In genomic region chr3:31093608-31093990, GRCh38 we compare ENCODE assay signal across 14 cellular contexts.
DNase-seq lines count a peak whose midpoint lies in the region; ATAC-seq lines count a peak whose summit lies in the region.
"Had no signal": no experiment of that assay in that cellular context is flagged by ENCODE, and none has a peak within 500 bp of the region (broad histone marks: within the 10 kb centered on the region; RNA-seq: fewer than 3 reads in every experiment).

No MANE protein-coding gene starts in this region.

- DNase-seq in CD1c-positive myeloid dendritic cell (ENCODE audit: extremely low spot score) (peak; percentile 39), EH (ENCODE audit: low read depth) (peak; percentile 24), lung microvascular endothelial cell (ENCODE audit: low read depth in 2 of 2) (peak; percentile 4 to 51), SIG-M5 (lab: John Stamatoyannopoulos, UW) (no peak), GM19240 (ENCODE audit: insufficient read length, low spot score) (no peak), anterior cingulate cortex (lab: John Stamatoyannopoulos, UW) (no peak)
- DNase-seq: AML-193; Calu3; CD4-positive, CD25-positive, alpha-beta regulatory T cell; DMS 273 treated with DMSO at 0.1 percent for 48 hours; GOT3 had no signal

- peaks cover 26% of the 10 kb centered on the region for H3K4me1 Mint-ChIP-seq in dendritic cell treated with granulocyte-macrophage colony-stimulating factor and Interleukin-4, amounts not matched to agents 40 ng/mL and 50 ng/mL, for 4 days (ENCODE audit: low read depth)
- H3K4me1 Mint-ChIP-seq: CD4-positive, CD25-positive, alpha-beta regulatory T cell had no signal

- H3K4me3 Mint-ChIP-seq in dendritic cell treated with granulocyte-macrophage colony-stimulating factor and Interleukin-4, amounts not matched to agents 40 ng/mL and 50 ng/mL, for 4 days = no peak overlapping the region
- H3K4me3 Mint-ChIP-seq: CD4-positive, CD25-positive, alpha-beta regulatory T cell had no signal

- H3K27ac Mint-ChIP-seq in dendritic cell treated with granulocyte-macrophage colony-stimulating factor and Interleukin-4, amounts not matched to agents 40 ng/mL and 50 ng/mL, for 4 days = peak overlapping the region; percentile 27

- ATAC-seq in HG03097 (IDR thresholded peaks at IDR 0.05; ENCODE audit: low FRiP score, unreplicated experiment) = no peak
- ATAC-seq: GM12878 had no signal

- no peaks in the 10 kb centered on the region for H3K36me3 Mint-ChIP-seq in dendritic cell treated with granulocyte-macrophage colony-stimulating factor and Interleukin-4, amounts not matched to agents 40 ng/mL and 50 ng/mL, for 4 days (ENCODE audit: low read depth)
- H3K36me3 Mint-ChIP-seq: CD4-positive, CD25-positive, alpha-beta regulatory T cell had no signal

- H3K27me3 Mint-ChIP-seq in dendritic cell treated with granulocyte-macrophage colony-stimulating factor and Interleukin-4, amounts not matched to agents 40 ng/mL and 50 ng/mL, for 4 days = no peaks in the 10 kb centered on the region

- no peaks in the 10 kb centered on the region for H3K9me3 Mint-ChIP-seq in dendritic cell treated with granulocyte-macrophage colony-stimulating factor and Interleukin-4, amounts not matched to agents 40 ng/mL and 50 ng/mL, for 4 days

- intact Hi-C loops in dendritic cell treated with granulocyte-macrophage colony-stimulating factor and Interleukin-4, amounts not matched to agents 40 ng/mL and 50 ng/mL, for 4 days (cut with micrococcal nuclease) = no loop called here

Comparison
In these comparisons a context has a peak if more than half of its experiments do, and no peak if none do; other contexts are left out.
1. DNase-seq: peak in CD1c-positive myeloid dendritic cell (single experiment), EH (single experiment) and lung microvascular endothelial cell (2 of 2); none in SIG-M5 (single experiment), GM19240 (single experiment) and anterior cingulate cortex (0 of 58).